1 cellular context compared by ENCODE assay signal in the genomic region with DNA sequence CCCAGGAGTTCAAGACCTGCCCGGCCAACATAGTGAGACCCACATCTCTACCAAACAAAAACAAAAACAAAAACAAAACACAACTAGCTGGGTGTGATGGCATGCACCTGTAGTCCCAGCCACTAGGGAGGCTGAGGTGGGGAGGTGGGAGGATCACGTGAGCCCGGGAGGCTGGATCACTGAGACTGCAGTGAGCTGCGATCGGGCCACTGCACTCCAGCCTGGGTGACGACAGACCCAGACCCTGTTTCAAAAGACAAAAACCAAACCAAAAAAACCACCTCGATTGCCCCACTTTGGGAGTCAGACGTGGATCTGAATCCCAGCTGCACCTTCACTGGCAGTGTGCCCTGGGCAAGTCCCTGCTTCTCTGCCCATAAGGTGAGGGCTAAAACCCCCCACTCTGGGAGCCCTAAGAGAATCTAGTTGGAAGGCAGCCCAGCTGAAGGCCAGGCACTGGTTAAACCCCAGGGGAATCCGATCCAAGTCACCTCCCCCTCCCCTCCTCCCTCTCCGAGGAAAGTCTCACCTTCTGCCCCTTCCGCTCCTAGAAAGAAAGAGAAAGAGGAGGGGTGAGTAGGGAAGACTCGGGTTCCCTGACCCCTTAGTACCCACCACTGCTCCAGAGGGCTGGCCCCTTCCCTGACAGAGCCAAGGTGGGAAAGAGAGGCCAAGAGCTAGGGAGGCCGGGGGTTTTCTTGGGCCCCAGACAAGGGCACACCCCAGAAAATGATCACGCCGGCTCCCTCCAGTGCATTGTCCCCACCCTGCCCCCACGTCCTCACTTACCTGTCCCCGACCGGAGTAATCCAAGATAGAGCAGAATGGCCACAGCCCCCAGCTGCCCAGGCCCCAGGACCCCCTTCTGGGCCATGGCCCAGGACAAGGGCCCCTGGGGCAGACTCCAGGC.
TF ChIP-seq lines count a peak whose summit lies in the region.

No MANE protein-coding gene starts in this region.

TF ChIP-seq in WTC11, 78 proteins besides CTCF, POLR2A, EP300 and RAD21 (continued from another document):
- TF ChIP-seq, protein P1, sequence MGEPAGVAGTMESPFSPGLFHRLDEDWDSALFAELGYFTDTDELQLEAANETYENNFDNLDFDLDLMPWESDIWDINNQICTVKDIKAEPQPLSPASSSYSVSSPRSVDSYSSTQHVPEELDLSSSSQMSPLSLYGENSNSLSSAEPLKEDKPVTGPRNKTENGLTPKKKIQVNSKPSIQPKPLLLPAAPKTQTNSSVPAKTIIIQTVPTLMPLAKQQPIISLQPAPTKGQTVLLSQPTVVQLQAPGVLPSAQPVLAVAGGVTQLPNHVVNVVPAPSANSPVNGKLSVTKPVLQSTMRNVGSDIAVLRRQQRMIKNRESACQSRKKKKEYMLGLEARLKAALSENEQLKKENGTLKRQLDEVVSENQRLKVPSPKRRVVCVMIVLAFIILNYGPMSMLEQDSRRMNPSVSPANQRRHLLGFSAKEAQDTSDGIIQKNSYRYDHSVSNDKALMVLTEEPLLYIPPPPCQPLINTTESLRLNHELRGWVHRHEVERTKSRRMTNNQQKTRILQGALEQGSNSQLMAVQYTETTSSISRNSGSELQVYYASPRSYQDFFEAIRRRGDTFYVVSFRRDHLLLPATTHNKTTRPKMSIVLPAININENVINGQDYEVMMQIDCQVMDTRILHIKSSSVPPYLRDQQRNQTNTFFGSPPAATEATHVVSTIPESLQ (CRISPR knock-in tag; IDR thresholded peaks at IDR 0.05) = no peak
- TF ChIP-seq NR1H2 (CRISPR knock-in tag; IDR thresholded peaks at IDR 0.05) (no peak), ETV6 (CRISPR knock-in tag; IDR thresholded peaks at IDR 0.05) (no peak), KAT7 (CRISPR knock-in tag; IDR thresholded peaks at IDR 0.05; ENCODE audit: borderline replicate concordance) (0 out of 2 replicates have a peak, but pooled peaks have one; percentile 34), NR2C2 (CRISPR knock-in tag; IDR thresholded peaks at IDR 0.05) (no peak), ZNF121 (CRISPR knock-in tag; IDR thresholded peaks at IDR 0.05) (peak; percentile 71), ZNF317 (CRISPR knock-in tag; IDR thresholded peaks at IDR 0.05; ENCODE audit: borderline replicate concordance, low read depth) (no peak), FOXJ3 (CRISPR knock-in tag; IDR thresholded peaks at IDR 0.05; ENCODE audit: borderline replicate concordance) (no peak), EMX1 (CRISPR knock-in tag; IDR thresholded peaks at IDR 0.05) (0 out of 2 replicates have a peak, but pooled peaks have one; percentile 41), ZNF423 (CRISPR knock-in tag; IDR thresholded peaks at IDR 0.05) (no peak), GTF2I (CRISPR knock-in tag; conservative IDR thresholded peaks at IDR 0.05) (0 out of 2 replicates have a peak, but pooled peaks have one; percentile 20)
- TF ChIP-seq, protein P2, sequence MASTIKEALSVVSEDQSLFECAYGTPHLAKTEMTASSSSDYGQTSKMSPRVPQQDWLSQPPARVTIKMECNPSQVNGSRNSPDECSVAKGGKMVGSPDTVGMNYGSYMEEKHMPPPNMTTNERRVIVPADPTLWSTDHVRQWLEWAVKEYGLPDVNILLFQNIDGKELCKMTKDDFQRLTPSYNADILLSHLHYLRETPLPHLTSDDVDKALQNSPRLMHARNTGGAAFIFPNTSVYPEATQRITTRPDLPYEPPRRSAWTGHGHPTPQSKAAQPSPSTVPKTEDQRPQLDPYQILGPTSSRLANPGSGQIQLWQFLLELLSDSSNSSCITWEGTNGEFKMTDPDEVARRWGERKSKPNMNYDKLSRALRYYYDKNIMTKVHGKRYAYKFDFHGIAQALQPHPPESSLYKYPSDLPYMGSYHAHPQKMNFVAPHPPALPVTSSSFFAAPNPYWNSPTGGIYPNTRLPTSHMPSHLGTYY (CRISPR knock-in tag; IDR thresholded peaks at IDR 0.05) = no peak
- TF ChIP-seq, protein P3, sequence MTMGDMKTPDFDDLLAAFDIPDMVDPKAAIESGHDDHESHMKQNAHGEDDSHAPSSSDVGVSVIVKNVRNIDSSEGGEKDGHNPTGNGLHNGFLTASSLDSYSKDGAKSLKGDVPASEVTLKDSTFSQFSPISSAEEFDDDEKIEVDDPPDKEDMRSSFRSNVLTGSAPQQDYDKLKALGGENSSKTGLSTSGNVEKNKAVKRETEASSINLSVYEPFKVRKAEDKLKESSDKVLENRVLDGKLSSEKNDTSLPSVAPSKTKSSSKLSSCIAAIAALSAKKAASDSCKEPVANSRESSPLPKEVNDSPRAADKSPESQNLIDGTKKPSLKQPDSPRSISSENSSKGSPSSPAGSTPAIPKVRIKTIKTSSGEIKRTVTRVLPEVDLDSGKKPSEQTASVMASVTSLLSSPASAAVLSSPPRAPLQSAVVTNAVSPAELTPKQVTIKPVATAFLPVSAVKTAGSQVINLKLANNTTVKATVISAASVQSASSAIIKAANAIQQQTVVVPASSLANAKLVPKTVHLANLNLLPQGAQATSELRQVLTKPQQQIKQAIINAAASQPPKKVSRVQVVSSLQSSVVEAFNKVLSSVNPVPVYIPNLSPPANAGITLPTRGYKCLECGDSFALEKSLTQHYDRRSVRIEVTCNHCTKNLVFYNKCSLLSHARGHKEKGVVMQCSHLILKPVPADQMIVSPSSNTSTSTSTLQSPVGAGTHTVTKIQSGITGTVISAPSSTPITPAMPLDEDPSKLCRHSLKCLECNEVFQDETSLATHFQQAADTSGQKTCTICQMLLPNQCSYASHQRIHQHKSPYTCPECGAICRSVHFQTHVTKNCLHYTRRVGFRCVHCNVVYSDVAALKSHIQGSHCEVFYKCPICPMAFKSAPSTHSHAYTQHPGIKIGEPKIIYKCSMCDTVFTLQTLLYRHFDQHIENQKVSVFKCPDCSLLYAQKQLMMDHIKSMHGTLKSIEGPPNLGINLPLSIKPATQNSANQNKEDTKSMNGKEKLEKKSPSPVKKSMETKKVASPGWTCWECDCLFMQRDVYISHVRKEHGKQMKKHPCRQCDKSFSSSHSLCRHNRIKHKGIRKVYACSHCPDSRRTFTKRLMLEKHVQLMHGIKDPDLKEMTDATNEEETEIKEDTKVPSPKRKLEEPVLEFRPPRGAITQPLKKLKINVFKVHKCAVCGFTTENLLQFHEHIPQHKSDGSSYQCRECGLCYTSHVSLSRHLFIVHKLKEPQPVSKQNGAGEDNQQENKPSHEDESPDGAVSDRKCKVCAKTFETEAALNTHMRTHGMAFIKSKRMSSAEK (CRISPR knock-in tag; IDR thresholded peaks at IDR 0.05; ENCODE audit: borderline replicate concordance) = no peak
- TF ChIP-seq, protein P4, sequence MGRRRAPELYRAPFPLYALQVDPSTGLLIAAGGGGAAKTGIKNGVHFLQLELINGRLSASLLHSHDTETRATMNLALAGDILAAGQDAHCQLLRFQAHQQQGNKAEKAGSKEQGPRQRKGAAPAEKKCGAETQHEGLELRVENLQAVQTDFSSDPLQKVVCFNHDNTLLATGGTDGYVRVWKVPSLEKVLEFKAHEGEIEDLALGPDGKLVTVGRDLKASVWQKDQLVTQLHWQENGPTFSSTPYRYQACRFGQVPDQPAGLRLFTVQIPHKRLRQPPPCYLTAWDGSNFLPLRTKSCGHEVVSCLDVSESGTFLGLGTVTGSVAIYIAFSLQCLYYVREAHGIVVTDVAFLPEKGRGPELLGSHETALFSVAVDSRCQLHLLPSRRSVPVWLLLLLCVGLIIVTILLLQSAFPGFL (CRISPR knock-in tag; IDR thresholded peaks at IDR 0.05; ENCODE audit: borderline replicate concordance) = no peak
- TF ChIP-seq, protein P5, sequence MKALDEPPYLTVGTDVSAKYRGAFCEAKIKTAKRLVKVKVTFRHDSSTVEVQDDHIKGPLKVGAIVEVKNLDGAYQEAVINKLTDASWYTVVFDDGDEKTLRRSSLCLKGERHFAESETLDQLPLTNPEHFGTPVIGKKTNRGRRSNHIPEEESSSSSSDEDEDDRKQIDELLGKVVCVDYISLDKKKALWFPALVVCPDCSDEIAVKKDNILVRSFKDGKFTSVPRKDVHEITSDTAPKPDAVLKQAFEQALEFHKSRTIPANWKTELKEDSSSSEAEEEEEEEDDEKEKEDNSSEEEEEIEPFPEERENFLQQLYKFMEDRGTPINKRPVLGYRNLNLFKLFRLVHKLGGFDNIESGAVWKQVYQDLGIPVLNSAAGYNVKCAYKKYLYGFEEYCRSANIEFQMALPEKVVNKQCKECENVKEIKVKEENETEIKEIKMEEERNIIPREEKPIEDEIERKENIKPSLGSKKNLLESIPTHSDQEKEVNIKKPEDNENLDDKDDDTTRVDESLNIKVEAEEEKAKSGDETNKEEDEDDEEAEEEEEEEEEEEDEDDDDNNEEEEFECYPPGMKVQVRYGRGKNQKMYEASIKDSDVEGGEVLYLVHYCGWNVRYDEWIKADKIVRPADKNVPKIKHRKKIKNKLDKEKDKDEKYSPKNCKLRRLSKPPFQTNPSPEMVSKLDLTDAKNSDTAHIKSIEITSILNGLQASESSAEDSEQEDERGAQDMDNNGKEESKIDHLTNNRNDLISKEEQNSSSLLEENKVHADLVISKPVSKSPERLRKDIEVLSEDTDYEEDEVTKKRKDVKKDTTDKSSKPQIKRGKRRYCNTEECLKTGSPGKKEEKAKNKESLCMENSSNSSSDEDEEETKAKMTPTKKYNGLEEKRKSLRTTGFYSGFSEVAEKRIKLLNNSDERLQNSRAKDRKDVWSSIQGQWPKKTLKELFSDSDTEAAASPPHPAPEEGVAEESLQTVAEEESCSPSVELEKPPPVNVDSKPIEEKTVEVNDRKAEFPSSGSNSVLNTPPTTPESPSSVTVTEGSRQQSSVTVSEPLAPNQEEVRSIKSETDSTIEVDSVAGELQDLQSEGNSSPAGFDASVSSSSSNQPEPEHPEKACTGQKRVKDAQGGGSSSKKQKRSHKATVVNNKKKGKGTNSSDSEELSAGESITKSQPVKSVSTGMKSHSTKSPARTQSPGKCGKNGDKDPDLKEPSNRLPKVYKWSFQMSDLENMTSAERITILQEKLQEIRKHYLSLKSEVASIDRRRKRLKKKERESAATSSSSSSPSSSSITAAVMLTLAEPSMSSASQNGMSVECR (CRISPR knock-in tag; IDR thresholded peaks at IDR 0.05; ENCODE audit: borderline replicate concordance) = no peak
- TF ChIP-seq, protein P6, sequence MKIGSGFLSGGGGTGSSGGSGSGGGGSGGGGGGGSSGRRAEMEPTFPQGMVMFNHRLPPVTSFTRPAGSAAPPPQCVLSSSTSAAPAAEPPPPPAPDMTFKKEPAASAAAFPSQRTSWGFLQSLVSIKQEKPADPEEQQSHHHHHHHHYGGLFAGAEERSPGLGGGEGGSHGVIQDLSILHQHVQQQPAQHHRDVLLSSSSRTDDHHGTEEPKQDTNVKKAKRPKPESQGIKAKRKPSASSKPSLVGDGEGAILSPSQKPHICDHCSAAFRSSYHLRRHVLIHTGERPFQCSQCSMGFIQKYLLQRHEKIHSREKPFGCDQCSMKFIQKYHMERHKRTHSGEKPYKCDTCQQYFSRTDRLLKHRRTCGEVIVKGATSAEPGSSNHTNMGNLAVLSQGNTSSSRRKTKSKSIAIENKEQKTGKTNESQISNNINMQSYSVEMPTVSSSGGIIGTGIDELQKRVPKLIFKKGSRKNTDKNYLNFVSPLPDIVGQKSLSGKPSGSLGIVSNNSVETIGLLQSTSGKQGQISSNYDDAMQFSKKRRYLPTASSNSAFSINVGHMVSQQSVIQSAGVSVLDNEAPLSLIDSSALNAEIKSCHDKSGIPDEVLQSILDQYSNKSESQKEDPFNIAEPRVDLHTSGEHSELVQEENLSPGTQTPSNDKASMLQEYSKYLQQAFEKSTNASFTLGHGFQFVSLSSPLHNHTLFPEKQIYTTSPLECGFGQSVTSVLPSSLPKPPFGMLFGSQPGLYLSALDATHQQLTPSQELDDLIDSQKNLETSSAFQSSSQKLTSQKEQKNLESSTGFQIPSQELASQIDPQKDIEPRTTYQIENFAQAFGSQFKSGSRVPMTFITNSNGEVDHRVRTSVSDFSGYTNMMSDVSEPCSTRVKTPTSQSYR (CRISPR knock-in tag; IDR thresholded peaks at IDR 0.05) = no peak
- TF ChIP-seq, protein P7, sequence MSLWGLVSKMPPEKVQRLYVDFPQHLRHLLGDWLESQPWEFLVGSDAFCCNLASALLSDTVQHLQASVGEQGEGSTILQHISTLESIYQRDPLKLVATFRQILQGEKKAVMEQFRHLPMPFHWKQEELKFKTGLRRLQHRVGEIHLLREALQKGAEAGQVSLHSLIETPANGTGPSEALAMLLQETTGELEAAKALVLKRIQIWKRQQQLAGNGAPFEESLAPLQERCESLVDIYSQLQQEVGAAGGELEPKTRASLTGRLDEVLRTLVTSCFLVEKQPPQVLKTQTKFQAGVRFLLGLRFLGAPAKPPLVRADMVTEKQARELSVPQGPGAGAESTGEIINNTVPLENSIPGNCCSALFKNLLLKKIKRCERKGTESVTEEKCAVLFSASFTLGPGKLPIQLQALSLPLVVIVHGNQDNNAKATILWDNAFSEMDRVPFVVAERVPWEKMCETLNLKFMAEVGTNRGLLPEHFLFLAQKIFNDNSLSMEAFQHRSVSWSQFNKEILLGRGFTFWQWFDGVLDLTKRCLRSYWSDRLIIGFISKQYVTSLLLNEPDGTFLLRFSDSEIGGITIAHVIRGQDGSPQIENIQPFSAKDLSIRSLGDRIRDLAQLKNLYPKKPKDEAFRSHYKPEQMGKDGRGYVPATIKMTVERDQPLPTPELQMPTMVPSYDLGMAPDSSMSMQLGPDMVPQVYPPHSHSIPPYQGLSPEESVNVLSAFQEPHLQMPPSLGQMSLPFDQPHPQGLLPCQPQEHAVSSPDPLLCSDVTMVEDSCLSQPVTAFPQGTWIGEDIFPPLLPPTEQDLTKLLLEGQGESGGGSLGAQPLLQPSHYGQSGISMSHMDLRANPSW (CRISPR knock-in tag; conservative IDR thresholded peaks at IDR 0.05; ENCODE audit: low read depth) = no peak
